In genomic region chr2:101151141-101151858, GRCh38 we compare ENCODE assay signal across 8 cellular contexts. TPM values are rescaled to one million over a fixed set of nuclear protein-coding genes. Genes with fewer than 3 reads are reported as not detected.
DNase-seq lines count a peak whose midpoint lies in the region; ATAC-seq lines count a peak whose summit lies in the region.

Gene TBC1D8, minus strand, starts transcription at chr2:101151382. Its CDS starts 129 bp downstream, at chr2:101151253.

- H3K9ac ChIP-seq in SK-N-MC (ENCODE audit: insufficient read length) = peak within 1 kb of the TSS; percentile 94

- peaks cover 4% of the 10 kb centered on the region for H3K27me3 Mint-ChIP-seq in activated naive CD8-positive, alpha-beta T cell

- DNase-seq in DMS53 (lab: John Stamatoyannopoulos, UW) = peak; percentile 98
- no peak for DNase-seq in SK-N-MC (ENCODE audit: low read depth, low spot score)
- no peak for DNase-seq in glomerular endothelial cell (ENCODE audit: extremely low read depth, low read depth, low spot score)
- peak in 54 of 56 donors; percentile 12 to 86 (median 70) for DNase-seq in nucleus accumbens (lab: John Stamatoyannopoulos, UW)
- DNase-seq in substantia nigra (lab: John Stamatoyannopoulos, UW) = peak; percentile 14 to 89 (median 65)

- peak; percentile 66 for ATAC-seq in GM21717 (IDR thresholded peaks at IDR 0.05; ENCODE audit: unreplicated experiment)

- H3K36me3 ChIP-seq in KOPT-K1 (ENCODE audit: insufficient read depth, low read length) (no peaks in the 10 kb centered on the region), SK-N-MC (ENCODE audit: insufficient read depth, low read length) (no peaks in the 10 kb centered on the region)

- no peak within 1 kb of the TSS for H3K27ac Mint-ChIP-seq in activated naive CD8-positive, alpha-beta T cell

- peak within 1 kb of the TSS; percentile 94 for H3K4me3 ChIP-seq in SK-N-MC

- no peaks in the 10 kb centered on the region for H3K36me3 Mint-ChIP-seq in activated naive CD8-positive, alpha-beta T cell

- H3K4me3 Mint-ChIP-seq in activated naive CD8-positive, alpha-beta T cell = peak within 1 kb of the TSS; percentile 82

- H3K9me3 Mint-ChIP-seq in activated naive CD8-positive, alpha-beta T cell (ENCODE audit: low read depth) = no peaks in the 10 kb centered on the region

- H3K9me3 ChIP-seq in KOPT-K1 (ENCODE audit: insufficient read depth, low read length, poor library complexity, severe bottlenecking) (no peaks in the 10 kb centered on the region), SK-N-MC (ENCODE audit: low read depth, low read length) (no peaks in the 10 kb centered on the region)

- peaks cover 25% of the 10 kb centered on the region for H3K4me1 Mint-ChIP-seq in activated naive CD8-positive, alpha-beta T cell (ENCODE audit: low read depth)

- peak within 1 kb of the TSS; percentile 61 for H3K27ac ChIP-seq in KOPT-K1 (ENCODE audit: low read depth, low read length, poor library complexity, severe bottlenecking)
- no peak within 1 kb of the TSS for H3K27ac ChIP-seq in SK-N-MC
- H3K27ac ChIP-seq in substantia nigra (ENCODE audit: low read depth, low read length, poor library complexity, severe bottlenecking) = peak within 1 kb of the TSS; percentile 40

RNA-seq across cellular contexts. Expression of gene TBC1D8, which starts in this region (rescaled TPM):
- 52.3 and 65.9 TPM in 2 replicates for total RNA-seq in glomerular endothelial cell

Comparison
In these comparisons a context has a peak if more than half of its experiments do, and no peak if none do; other contexts are left out.
1. DNase-seq: peak in DMS53 (single experiment), nucleus accumbens (54 of 56) and substantia nigra (49 of 49); none in SK-N-MC (single experiment) and glomerular endothelial cell (single experiment).